Comparison of ENCODE assay signal across 17 cellular contexts in genomic region chr15:92316586-92317295, GRCh38.
DNase-seq lines count a peak whose midpoint lies in the region; ATAC-seq, FAIRE-seq and TF ChIP-seq lines count a peak whose summit lies in the region.
"Had no signal": no experiment of that assay in that cellular context is flagged by ENCODE, and none has a peak within 500 bp of the region (broad histone marks: within the 10 kb centered on the region; RNA-seq: fewer than 3 reads in every experiment).

No MANE protein-coding gene starts in this region.

- H3K4me2 ChIP-seq in H1 (ENCODE audit: insufficient read depth in 1 of 2, low read depth in 2 of 2, low read length in 2 of 2) (no peak overlapping the region), neuronal stem cell (ENCODE audit: insufficient read depth, low read length, poor library complexity, severe bottlenecking) (no peak overlapping the region)
- H3K4me2 ChIP-seq: A549 had no signal

- H2BK20ac ChIP-seq in H1 (ENCODE audit: low read length), result no peak overlapping the region

- H3K36me3 ChIP-seq in H1 (ENCODE audit: control insufficient read depth in 2 of 4, insufficient read depth in 4 of 4, low read length in 3 of 4) (no peaks in the 10 kb centered on the region), neuronal stem cell (replicated peaks in 1 of 2; ENCODE audit: control insufficient read depth in 2 of 2, insufficient read depth in 2 of 2, low read length in 2 of 2) (no peaks in the 10 kb centered on the region)
- H3K36me3 ChIP-seq: BE2C had no signal

- TF ChIP-seq EP300 in H1 (IDR thresholded peaks at IDR 0.05; ENCODE audit: borderline replicate concordance in 1 of 2, low read depth in 2 of 2, low read length in 2 of 2), result no peak

- H4K20me1 ChIP-seq in H1 (replicated peaks in 1 of 2; ENCODE audit: control insufficient read depth in 1 of 2, insufficient read depth in 2 of 2, low read length in 2 of 2), result no peaks in the 10 kb centered on the region

- H3K4ac ChIP-seq in H1 (replicated peaks; ENCODE audit: insufficient read length, low read depth, low read length) (no peak overlapping the region), neuronal stem cell (ENCODE audit: low read length) (no peak overlapping the region)

- H3K23me2 ChIP-seq in H1 (ENCODE audit: low read depth, low read length), result no peaks in the 10 kb centered on the region

- H3K79me2 ChIP-seq in H1 (ENCODE audit: control insufficient read depth in 1 of 2, insufficient read depth in 2 of 2, low read length in 2 of 2), result no peaks in the 10 kb centered on the region

- H3K9me3 ChIP-seq in H1 (ENCODE audit: insufficient read depth in 2 of 2, low read depth in 1 of 2, low read length in 1 of 2), result no peaks in the 10 kb centered on the region
- no peaks in the 10 kb centered on the region for H3K9me3 ChIP-seq in neuronal stem cell (replicated peaks in 1 of 2; ENCODE audit: control insufficient read depth in 2 of 2, insufficient read depth in 1 of 2, low read depth in 1 of 2, low read length in 2 of 2)
- H3K9me3 ChIP-seq: A549, BE2C had no signal

- POLR2A ChIA-PET in H1 (lab: Charles Lee; ENCODE audit: partially characterized antibody), result no interaction called here

- TF ChIP-seq POLR2A in H1 (IDR thresholded peaks at IDR 0.05; ENCODE audit: control extremely low read depth in 1 of 2, low read depth in 2 of 2, low read length in 2 of 2), result no peak

- CTCF ChIA-PET in H1 (lab: Charles Lee; ENCODE audit: partially characterized antibody), result interaction anchor here (0.6 to 2.1 kb wide), 27 partner anchors 8 to 232 kb away, joined by 3 to 15 read pairs (median 4); no protein-coding TSS in a partner anchor

- H3K79me1 ChIP-seq in H1 (ENCODE audit: low read depth, low read length) (no peaks in the 10 kb centered on the region), neuronal stem cell (ENCODE audit: low read depth, low read length) (no peaks in the 10 kb centered on the region)

- H4K91ac ChIP-seq in H1 (replicated peaks; ENCODE audit: insufficient read length, low read length), result no peak overlapping the region
- H4K91ac ChIP-seq in neuronal stem cell (ENCODE audit: low read depth, low read length, poor library complexity), result no peak overlapping the region

- H3K4me1 ChIP-seq in H1 (replicated peaks in 1 of 4; ENCODE audit: control insufficient read depth in 3 of 4, insufficient read depth in 4 of 4, low read length in 3 of 4) (no peaks in the 10 kb centered on the region), neuronal stem cell (ENCODE audit: control insufficient read depth in 2 of 2, insufficient read depth in 1 of 2, low read depth in 1 of 2, low read length in 2 of 2) (peaks cover 0 to 2% of the 10 kb centered on the region in 2 donors)
- H3K4me1 ChIP-seq: A549, BE2C had no signal

- H3K18ac ChIP-seq in H1 (ENCODE audit: extremely low read depth, low read length) (no peak overlapping the region), neuronal stem cell (ENCODE audit: low read length) (no peak overlapping the region)

- H3K27ac ChIP-seq in H1 (ENCODE audit: low read depth, low read length) (no peak overlapping the region), neuronal stem cell (replicated peaks; ENCODE audit: low read length) (no peak overlapping the region)
- H3K27ac ChIP-seq: A549, C4-2B had no signal

- no peak overlapping the region for H3K56ac ChIP-seq in H1 (replicated peaks; ENCODE audit: insufficient read length, low read depth, low read length)

- TF ChIP-seq CTCF in H1 (IDR thresholded peaks at IDR 0.05; ENCODE audit: control extremely low read depth in 1 of 3, insufficient read depth in 1 of 3, low read depth in 1 of 3, low read length in 3 of 3), result peak in 2 of 3 experiments; percentile 44 to 65; a peak in 3 of 4 replicates

- H2BK15ac ChIP-seq in H1 (ENCODE audit: low read length), result no peak overlapping the region
- H2BK15ac ChIP-seq in neuronal stem cell (ENCODE audit: low read length), result no peak overlapping the region

- H4K8ac ChIP-seq in H1 (ENCODE audit: extremely low read depth, insufficient read depth, low read length), result no peak overlapping the region
- no peak overlapping the region for H4K8ac ChIP-seq in neuronal stem cell (ENCODE audit: low read depth, low read length)

- H2BK12ac ChIP-seq in H1 (ENCODE audit: low read depth, low read length) (no peak overlapping the region), neuronal stem cell (ENCODE audit: low read length) (no peak overlapping the region)

- no peak overlapping the region for H2AK5ac ChIP-seq in H1 (ENCODE audit: low read depth, low read length)
- no peak overlapping the region for H2AK5ac ChIP-seq in neuronal stem cell (ENCODE audit: low read depth, low read length)

- no peak for FAIRE-seq in H1 (lab: Jason Lieb, UNC)
- FAIRE-seq: A549, G401.6, GM12891 had no signal

- peak; percentile 38 to 53 for TF ChIP-seq RAD21 in H1 (IDR thresholded peaks at IDR 0.05 in 1 of 2, conservative IDR thresholded peaks at IDR 0.05 in 1 of 2; ENCODE audit: low read depth in 2 of 2, low read length in 2 of 2)

- DNase-seq in NCI-H82 treated with DMSO at 0.1 percent for 48 hours (lab: John Stamatoyannopoulos, UW; ENCODE audit: unreplicated experiment), result peak; percentile 77
- no peak for DNase-seq in H1 (ENCODE audit: low read depth in 1 of 2, low spot score in 2 of 2)
- DNase-seq in myocyte (ENCODE audit: low read depth), result peak; percentile 81
- no peak for DNase-seq in left cardiac atrium
- DNase-seq in neuronal stem cell (ENCODE audit: low spot score), result no peak
- DNase-seq in NCI-H2227 (lab: John Stamatoyannopoulos, UW; ENCODE audit: unreplicated experiment), result no peak
- DNase-seq: BE2C; CD4-positive, alpha-beta memory T cell; DMS153; DMS79 treated with DMSO at 0.1 percent for 48 hours; EL had no signal

- H3K23ac ChIP-seq in H1 (ENCODE audit: insufficient read length), result no peak overlapping the region
- H3K23ac ChIP-seq in neuronal stem cell (ENCODE audit: low read depth, low read length, poor library complexity), result no peak overlapping the region

- H4K5ac ChIP-seq in H1 (ENCODE audit: insufficient read length, low read depth, low read length), result no peak overlapping the region

- no peak overlapping the region for H3K4me3 ChIP-seq in H1 (ENCODE audit: extremely low read depth in 1 of 4, insufficient read depth in 2 of 4, low read depth in 3 of 4, low read length in 4 of 4)
- H3K4me3 ChIP-seq in neuronal stem cell (ENCODE audit: low read length in 2 of 2), result no peak overlapping the region
- H3K4me3 ChIP-seq: A549 had no signal

- H3K14ac ChIP-seq in H1 (ENCODE audit: insufficient read length) (no peak overlapping the region), neuronal stem cell (ENCODE audit: low read length) (no peak overlapping the region)

- H3K27me3 ChIP-seq in H1 (replicated peaks in 1 of 4; ENCODE audit: control insufficient read depth in 3 of 4, extremely low read depth in 1 of 4, insufficient read depth in 3 of 4, low read length in 3 of 4) (no peaks in the 10 kb centered on the region), neuronal stem cell (ENCODE audit: control insufficient read depth in 3 of 3, insufficient read depth in 3 of 3, low read depth in 1 of 3, low read length in 3 of 3) (peaks cover 0 to 16% (median 0%) of the 10 kb centered on the region in 3 experiments)

- no peak overlapping the region for H2BK120ac ChIP-seq in H1 (replicated peaks; ENCODE audit: low read depth, low read length)
- H2BK120ac ChIP-seq in neuronal stem cell (ENCODE audit: low read depth, low read length), result no peak overlapping the region

- H3K9ac ChIP-seq in H1 (replicated peaks in 1 of 4; ENCODE audit: extremely low read depth in 1 of 4, low read depth in 3 of 4, low read length in 3 of 4) (no peak overlapping the region), neuronal stem cell (ENCODE audit: low read depth, low read length, poor library complexity) (no peak overlapping the region)

- H2AFZ ChIP-seq in H1 (ENCODE audit: low read length), result no peak overlapping the region
- H2AFZ ChIP-seq in neuronal stem cell (ENCODE audit: low read length), result no peak overlapping the region

- H2BK5ac ChIP-seq in H1 (ENCODE audit: low read depth, low read length) (no peak overlapping the region), neuronal stem cell (ENCODE audit: low read length) (no peak overlapping the region)

- WGBS in H1 (ENCODE audit: extremely low coverage in 1 of 2, insufficient coverage in 1 of 2, insufficient read length in 1 of 2, insufficient replicate concordance in 2 of 2, low coverage in 1 of 2, low lambda C conversion rate in 2 of 2, missing lambda C conversion rate in 1 of 2), 2 experiments, result 86% methylated on average over 14 of the region's 14 CpGs; no CpG with 5 or more reads in 1 of the 2 experiments
- no CpG with 5 or more reads among the region's 14 CpGs for WGBS in neuronal stem cell (ENCODE audit: extremely low coverage in 2 of 2, insufficient read length in 2 of 2, insufficient replicate concordance in 1 of 2), 2 donors

- no peak for ATAC-seq in left cardiac atrium
- ATAC-seq in GM21786 (IDR thresholded peaks at IDR 0.05; ENCODE audit: unreplicated experiment), result no peak
- ATAC-seq: A549, HCT116 had no signal

- intact Hi-C loops in left cardiac atrium (cut with DNase I), result no loop called here

TF ChIP-seq in H1, 55 proteins besides CTCF, POLR2A, EP300 and RAD21:
- TF ChIP-seq BCL11A (IDR thresholded peaks at IDR 0.05; ENCODE audit: low read depth in 2 of 2, low read length in 2 of 2) (no peak), CHD2 (IDR thresholded peaks at IDR 0.05; ENCODE audit: low read length) (no peak), ATF3 (IDR thresholded peaks at IDR 0.05; ENCODE audit: insufficient read depth, low read depth, low read length) (no peak), ZNF274 (IDR thresholded peaks at IDR 0.05; ENCODE audit: borderline replicate concordance, extremely low read depth, low read length) (no peak), CREB1 (IDR thresholded peaks at IDR 0.05) (no peak), TEAD4 (IDR thresholded peaks at IDR 0.05; ENCODE audit: low read depth, low read length) (no peak), YY1 (IDR thresholded peaks at IDR 0.05; ENCODE audit: low read depth, low read length) (no peak), RFX5 (IDR thresholded peaks at IDR 0.05; ENCODE audit: borderline replicate concordance, low read depth, low read length) (no peak)

Comparison
In these comparisons a context has a peak if more than half of its experiments do, and no peak if none do; other contexts are left out.
1. DNase-seq: peak in NCI-H82 treated with DMSO at 0.1 percent for 48 hours (single experiment) and myocyte (single experiment); none in H1 (0 of 2), left cardiac atrium (single experiment), neuronal stem cell (single experiment) and NCI-H2227 (single experiment).